ENCODE assay signal across 11 cellular contexts in the genomic region with DNA sequence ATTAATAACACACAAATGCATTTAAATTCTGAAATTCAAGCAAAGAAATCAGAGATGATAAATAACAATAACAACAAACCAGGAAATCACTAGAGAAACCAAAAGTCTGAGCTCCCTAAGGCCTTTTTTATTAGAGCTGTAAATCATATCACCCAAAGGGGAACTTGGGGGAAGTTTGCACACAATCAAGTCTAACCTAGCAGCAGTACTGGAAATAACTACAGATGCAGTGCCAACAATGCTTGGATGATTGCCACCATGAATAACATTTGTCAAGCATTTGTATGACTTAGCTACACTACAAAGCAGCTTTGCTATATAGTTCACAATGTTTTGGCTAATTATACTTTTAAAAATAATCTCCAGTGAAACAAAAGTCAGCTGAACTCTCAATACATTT. TPM values are rescaled to one million over a fixed set of nuclear protein-coding genes. Genes with fewer than 3 reads are reported as not detected.
DNase-seq lines count a peak whose midpoint lies in the region; ATAC-seq, FAIRE-seq and TF ChIP-seq lines count a peak whose summit lies in the region.
"Had no signal": no experiment of that assay in that cellular context is flagged by ENCODE, and none has a peak within 500 bp of the region (broad histone marks: within the 10 kb centered on the region; RNA-seq: fewer than 3 reads in every experiment).

No MANE protein-coding gene starts in this region.

- in situ Hi-C loops in gastrocnemius medialis (cut with MboI; ENCODE audit: low sequenced_read_pairs in 4 of 4): loop anchor here (10.0 to 25.0 kb wide), 9 partner anchors 376 to 1108 kb away; a partner anchor contains a TSS

- no peaks in the 10 kb centered on the region for H3K27me3 ChIP-seq in gastrocnemius medialis

- no peak for TF ChIP-seq POLR2A in gastrocnemius medialis (IDR thresholded peaks at IDR 0.05)

- H3K36me3 Mint-ChIP-seq in activated CD4-positive, alpha-beta memory T cell treated with anti-CD3 and anti-CD28 coated beads for 36 hours: peaks cover 14% of the 10 kb centered on the region
- no peaks in the 10 kb centered on the region for H3K36me3 Mint-ChIP-seq in glutamatergic neuron (ENCODE audit: unreplicated experiment)

- no peak for TF ChIP-seq CTCF in fibroblast of pulmonary artery (IDR thresholded peaks at IDR 0.05; ENCODE audit: low read length, missing control alignments)
- no peak for TF ChIP-seq CTCF in gastrocnemius medialis (IDR thresholded peaks at IDR 0.05 in 4 of 5, conservative IDR thresholded peaks at IDR 0.05 in 1 of 5)
- TF ChIP-seq CTCF in glutamatergic neuron (IDR thresholded peaks at IDR 0.05; ENCODE audit: partially characterized antibody, unreplicated experiment): no peak

- peak overlapping the region; percentile 82 to 93 (median 84) for H3K27ac ChIP-seq in gastrocnemius medialis
- H3K27ac ChIP-seq: KMS-11 had no signal

- H3K4me3 ChIP-seq in fibroblast of pulmonary artery (replicated peaks; ENCODE audit: low read depth, low read length) (no peak overlapping the region), gastrocnemius medialis (no peak overlapping the region)

- CTCF ChIA-PET in activated CD4-positive, alpha-beta memory T cell treated with anti-CD3 and anti-CD28 coated beads for 36 hours (lab: Charles Lee): interaction anchor here (3.8 to 6.9 kb wide), 2 partner anchors 154 to 945 kb away, joined by 40 to 80 read pairs; no protein-coding TSS in a partner anchor

- H3K4me1 ChIP-seq in gastrocnemius medialis: peaks cover 33 to 40% of the 10 kb centered on the region in 2 donors

- POLR2A ChIA-PET in activated CD4-positive, alpha-beta memory T cell treated with anti-CD3 and anti-CD28 coated beads for 36 hours (lab: Charles Lee): no interaction called here

- H3K4me3 Mint-ChIP-seq in activated CD4-positive, alpha-beta memory T cell treated with anti-CD3 and anti-CD28 coated beads for 36 hours: no peak overlapping the region
- H3K4me3 Mint-ChIP-seq in glutamatergic neuron (ENCODE audit: unreplicated experiment): no peak overlapping the region

- H3K36me3 ChIP-seq in gastrocnemius medialis: peaks cover 0 to 8% of the 10 kb centered on the region in 2 donors

- no peak overlapping the region for H3K27ac Mint-ChIP-seq in activated CD4-positive, alpha-beta memory T cell treated with anti-CD3 and anti-CD28 coated beads for 36 hours
- H3K27ac Mint-ChIP-seq in glutamatergic neuron (ENCODE audit: unreplicated experiment): no peak overlapping the region

- no peak for DNase-seq in GM18507 (ENCODE audit: extremely low spot score, insufficient read length, low read depth)
- peak; percentile 17 for DNase-seq in OCI-M1 (lab: John Stamatoyannopoulos, UW)
- DNase-seq in fibroblast of pulmonary artery (ENCODE audit: low read depth): peak; percentile 89
- peak in 1 of 2 donors; percentile 31 for DNase-seq in gastrocnemius medialis
- no peak for DNase-seq in ecto neural progenitor cell (ENCODE audit: low spot score)
- DNase-seq in activated CD4-positive, alpha-beta memory T cell treated with anti-CD3 and anti-CD28 coated beads for 36 hours: no peak
- no peak for DNase-seq in glutamatergic neuron
- DNase-seq: activated CD4-positive, CD25-positive, alpha-beta regulatory T cell; effector CD4-positive, alpha-beta T cell; stimulated activated naive CD4-positive, alpha-beta T cell treated with Interleukin-2 at 50 U/mL for 16 hours had no signal

- no peak for ATAC-seq in gastrocnemius medialis

- no peaks in the 10 kb centered on the region for H3K9me3 ChIP-seq in gastrocnemius medialis

- H3K9me3 Mint-ChIP-seq in activated CD4-positive, alpha-beta memory T cell treated with anti-CD3 and anti-CD28 coated beads for 36 hours: no peaks in the 10 kb centered on the region
- no peaks in the 10 kb centered on the region for H3K9me3 Mint-ChIP-seq in glutamatergic neuron (ENCODE audit: unreplicated experiment)

- no peaks in the 10 kb centered on the region for H3K27me3 Mint-ChIP-seq in activated CD4-positive, alpha-beta memory T cell treated with anti-CD3 and anti-CD28 coated beads for 36 hours
- H3K27me3 Mint-ChIP-seq in glutamatergic neuron (ENCODE audit: unreplicated experiment): no peaks in the 10 kb centered on the region

- intact Hi-C loops in gastrocnemius medialis (cut with DNase I; ENCODE audit: low total_unique reads): loop anchor here (5.0 to 10.0 kb wide), 6 partner anchors 338 to 1093 kb away; a partner anchor contains a TSS
- intact Hi-C loops in activated CD4-positive, alpha-beta memory T cell treated with anti-CD3 and anti-CD28 coated beads for 36 hours (cut with micrococcal nuclease): loop anchor here (5.0 to 10.0 kb wide), 4 partner anchors 298 to 1098 kb away; a partner anchor contains a TSS

- FAIRE-seq in GM18507 (lab: Jason Lieb, UNC): peak; percentile 53

- H3K4me1 Mint-ChIP-seq in activated CD4-positive, alpha-beta memory T cell treated with anti-CD3 and anti-CD28 coated beads for 36 hours (ENCODE audit: low read depth): peaks cover 22% of the 10 kb centered on the region
- H3K4me1 Mint-ChIP-seq in glutamatergic neuron (ENCODE audit: low read depth, unreplicated experiment): peaks cover 6% of the 10 kb centered on the region

RNA-seq across cellular contexts. Expression of a gene that starts 27.8 kb away (rescaled TPM):
- total RNA-seq in gastrocnemius medialis: 10 to 100 TPM in 3 of 4 donors, 1 to 10 TPM in 1; 9.2 to 15.0 (median 12.6) TPM
- 10 to 100 TPM; 27.9 to 30.1 TPM for total RNA-seq in activated CD4-positive, alpha-beta memory T cell treated with anti-CD3 and anti-CD28 coated beads for 36 hours
- 14.4 TPM for total RNA-seq in glutamatergic neuron (ENCODE audit: unreplicated experiment)

Comparison
In these comparisons a context has a peak if more than half of its experiments do, and no peak if none do; other contexts are left out.
1. DNase-seq: peak in OCI-M1 (single experiment) and fibroblast of pulmonary artery (single experiment); none in GM18507 (single experiment), ecto neural progenitor cell (single experiment), activated CD4-positive, alpha-beta memory T cell treated with anti-CD3 and anti-CD28 coated beads for 36 hours (single experiment) and glutamatergic neuron (single experiment).